Comparison of ENCODE assay signal across 8 cellular contexts in the genomic region with DNA sequence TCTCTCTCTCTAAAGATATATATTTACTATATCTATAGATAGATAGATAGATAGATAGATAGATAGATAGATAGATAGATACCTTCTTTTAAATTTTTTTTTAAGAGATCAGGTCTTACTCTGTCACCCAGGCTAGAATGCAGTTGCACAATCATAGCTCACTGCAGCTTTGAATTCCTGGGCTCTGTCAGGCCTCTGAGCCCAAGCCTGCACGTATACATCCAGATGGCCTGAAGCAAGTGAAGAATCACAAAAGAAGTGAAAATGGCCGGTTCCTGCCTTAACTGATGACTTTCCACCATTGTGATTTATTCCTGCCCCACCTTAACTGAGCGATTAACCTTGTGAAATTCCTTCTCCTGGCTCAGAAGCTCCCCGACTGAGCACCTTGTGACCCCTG.
DNase-seq lines count a peak whose midpoint lies in the region; ATAC-seq, FAIRE-seq and TF ChIP-seq lines count a peak whose summit lies in the region.
"Not testable (repeated sequence)": the region's sequence is repeated elsewhere in the genome, so short reads cannot be mapped to it uniquely, and the experiment has no call there.

No MANE protein-coding gene starts in this region.

- H3K14ac ChIP-seq in trophoblast cell (ENCODE audit: low read length), result not testable (repeated sequence)

- not testable (repeated sequence) for H3K9ac ChIP-seq in HUES6 (ENCODE audit: low read length); endodermal cell (ENCODE audit: extremely low read depth, low read length, poor library complexity, severe bottlenecking); HepG2 (ENCODE audit: insufficient read depth, low read depth, low read length); trophoblast cell (ENCODE audit: low read length)

- H4K91ac ChIP-seq in trophoblast cell (ENCODE audit: low read depth, low read length), result not testable (repeated sequence)

- POLR2A ChIA-PET in WTC11 (lab: Charles Lee), result interaction anchor here (0.5 kb wide), 1 partner anchor 122 kb away, joined by 3 read pairs; no protein-coding TSS in a partner anchor
- POLR2A ChIA-PET in HepG2 (lab: Yijun Ruan, JAX), result not testable (repeated sequence)

- not testable (repeated sequence) for H2BK5ac ChIP-seq in trophoblast cell (ENCODE audit: low read depth, low read length, poor library complexity)

- H4K8ac ChIP-seq in trophoblast cell (ENCODE audit: low read depth, low read length), result not testable (repeated sequence)

- H3K9me2 ChIP-seq in GM23338 (ENCODE audit: insufficient read depth), result not testable (repeated sequence)

- not testable (repeated sequence) for H3K79me1 ChIP-seq in trophoblast cell (ENCODE audit: low read length)

- H3K36me3 Mint-ChIP-seq in GM23338 (ENCODE audit: low read depth) (peaks cover 25% of the 10 kb centered on the region), WTC11 (peaks cover 40% of the 10 kb centered on the region), endodermal cell (ENCODE audit: low read depth) (peaks cover 49% of the 10 kb centered on the region)
- H3K36me3 Mint-ChIP-seq in type B pancreatic cell, result not testable (repeated sequence)

- in situ Hi-C loops in HepG2 (cut with HindIII; ENCODE audit: extremely low pct_ligation_motif_present, low pct_unique_long_range_greater_than_20kb), result not testable (repeated sequence)

- not testable (repeated sequence) for H3F3A ChIP-seq in GM23338 (replicated peaks; ENCODE audit: low read depth)

- not testable (repeated sequence) for H3K4ac ChIP-seq in trophoblast cell (ENCODE audit: low read depth, low read length)

- not testable (repeated sequence) for H4K20me1 ChIP-seq in GM23338 (replicated peaks; ENCODE audit: insufficient read depth); HepG2 (ENCODE audit: insufficient read depth, low read length)

- not testable (repeated sequence) for DNase-seq in GM23338 (ENCODE audit: low spot score); WTC11 (ENCODE audit: low spot score); HepG2 (ENCODE audit: low spot score); type B pancreatic cell (ENCODE audit: extremely low spot score, unreplicated experiment)
- DNase-seq in bronchial epithelial cell (ENCODE audit: low read depth) (peak; percentile 7), endodermal cell (peak; percentile 53), trophoblast cell (peak; percentile 54 to 73)

- not testable (repeated sequence) for H3K79me2 ChIP-seq in GM23338 (replicated peaks; ENCODE audit: insufficient read depth); HepG2 (ENCODE audit: insufficient read depth, low read length); trophoblast cell (ENCODE audit: control insufficient read depth, insufficient read depth, low read length, poor library complexity)

- not testable (repeated sequence) for H2BK12ac ChIP-seq in trophoblast cell (ENCODE audit: low read length)

- H3K27ac Mint-ChIP-seq in GM23338, result peak overlapping the region; percentile 52; the same call in 1 of the 2 replicates
- peak overlapping the region; percentile 96 for H3K27ac Mint-ChIP-seq in WTC11
- H3K27ac Mint-ChIP-seq in endodermal cell, result peak overlapping the region; percentile 89
- not testable (repeated sequence) for H3K27ac Mint-ChIP-seq in type B pancreatic cell

- H3K27ac ChIP-seq in GM23338 (ENCODE audit: low read depth); endodermal cell (ENCODE audit: low read depth, low read length); HepG2 (ENCODE audit: extremely low read length, insufficient read depth, low read length); trophoblast cell (ENCODE audit: low read depth, low read length): not testable (repeated sequence)
- H3K27ac ChIP-seq in HUES6 (ENCODE audit: low read depth, low read length), result peak overlapping the region; percentile 69; the same call in 1 of the 2 replicates

- not testable (repeated sequence) for H3K4me1 ChIP-seq in GM23338 (ENCODE audit: insufficient read depth); endodermal cell (ENCODE audit: control insufficient read depth, insufficient read depth, low read length); HepG2 (ENCODE audit: insufficient read depth, low read length); trophoblast cell (ENCODE audit: control insufficient read depth in 1 of 2, insufficient read depth in 2 of 2, low read length in 2 of 2)
- H3K4me1 ChIP-seq in HUES6 (ENCODE audit: control insufficient read depth, insufficient read depth, low read length), result peaks cover 16% of the 10 kb centered on the region; the same call in 1 of the 2 replicates

- H2AFZ ChIP-seq in GM23338; HepG2 (ENCODE audit: low read length); trophoblast cell (ENCODE audit: insufficient read depth, low read length, poor library complexity): not testable (repeated sequence)

- H3K4me1 Mint-ChIP-seq in GM23338 (peaks cover 21% of the 10 kb centered on the region), WTC11 (peaks cover 62% of the 10 kb centered on the region), endodermal cell (peaks cover 43% of the 10 kb centered on the region)
- not testable (repeated sequence) for H3K4me1 Mint-ChIP-seq in type B pancreatic cell (ENCODE audit: unreplicated experiment)

- not testable (repeated sequence) for H3K23ac ChIP-seq in trophoblast cell (ENCODE audit: low read length)

- not testable (repeated sequence) for H3K18ac ChIP-seq in trophoblast cell (ENCODE audit: low read length)

- not testable (repeated sequence) for H2BK120ac ChIP-seq in trophoblast cell (ENCODE audit: insufficient read depth, low read length, poor library complexity)

- 62 to 65% methylated on average over 3 to 4 of the region's 4 CpGs for WGBS in endodermal cell (ENCODE audit: insufficient coverage in 1 of 2, insufficient read length in 1 of 2), 2 experiments
- 19% methylated on average over 4 of the region's 4 CpGs for WGBS in HepG2 (ENCODE audit: low lambda C conversion rate)
- no CpG with 5 or more reads among the region's 4 CpGs for WGBS in trophoblast cell (ENCODE audit: extremely low coverage, insufficient coverage, insufficient read length)

- not testable (repeated sequence) for H3K36me3 ChIP-seq in GM23338 (ENCODE audit: insufficient read depth); HUES6 (ENCODE audit: control insufficient read depth, insufficient read depth, low read length); bronchial epithelial cell (ENCODE audit: control insufficient read depth, insufficient read depth, low read length); endodermal cell (ENCODE audit: control insufficient read depth, insufficient read depth, low read length); HepG2 (replicated peaks in 1 of 2; ENCODE audit: control insufficient read depth in 1 of 2, insufficient read depth in 2 of 2, low read length in 2 of 2); trophoblast cell (ENCODE audit: control insufficient read depth in 1 of 2, insufficient read depth in 2 of 2, low read length in 2 of 2)

- not testable (repeated sequence) for ATAC-seq in GM23338, WTC11, HepG2

- TF ChIP-seq EP300 in HepG2 (IDR thresholded peaks at IDR 0.05; ENCODE audit: low read depth in 2 of 2, low read length in 2 of 2); HepG2 (CRISPR knock-in tag; IDR thresholded peaks at IDR 0.05; ENCODE audit: borderline replicate concordance): not testable (repeated sequence)

- not testable (repeated sequence) for H3K4me2 ChIP-seq in GM23338; HepG2 (ENCODE audit: low read depth, low read length); trophoblast cell (ENCODE audit: low read length)

- CTCF ChIA-PET in WTC11 (lab: Charles Lee), result interaction anchor here (0.6 kb wide), 1 partner anchor 12 kb away, joined by 4 read pairs; no protein-coding TSS in a partner anchor
- CTCF ChIA-PET in HepG2 (lab: Yijun Ruan, JAX; ENCODE audit: low intra/inter-chr PET ratio, low total read pairs), result not testable (repeated sequence)

- intact Hi-C loops in HepG2 (cut with micrococcal nuclease; ENCODE audit: unreplicated experiment), result not testable (repeated sequence)

- H3K27me3 Mint-ChIP-seq in GM23338 (ENCODE audit: insufficient read depth, low read depth, poor library complexity); WTC11 (ENCODE audit: low read depth); endodermal cell (ENCODE audit: insufficient read depth): not testable (repeated sequence)
- H3K27me3 Mint-ChIP-seq in type B pancreatic cell, result peaks cover 15% of the 10 kb centered on the region

- not testable (repeated sequence) for TF ChIP-seq CTCF in GM23338 (conservative IDR thresholded peaks at IDR 0.05; ENCODE audit: low read depth in 2 of 2); WTC11 (IDR thresholded peaks at IDR 0.05); bronchial epithelial cell (IDR thresholded peaks at IDR 0.05; ENCODE audit: insufficient read depth, low read length, severe bottlenecking); endodermal cell (conservative IDR thresholded peaks at IDR 0.05); HepG2 (CRISPR knock-in tag; IDR thresholded peaks at IDR 0.05); type B pancreatic cell (conservative IDR thresholded peaks at IDR 0.05)

- peaks cover 30% of the 10 kb centered on the region for H3K9me3 Mint-ChIP-seq in GM23338
- H3K9me3 Mint-ChIP-seq in WTC11, result peaks cover 41% of the 10 kb centered on the region
- peaks cover 40% of the 10 kb centered on the region for H3K9me3 Mint-ChIP-seq in endodermal cell
- not testable (repeated sequence) for H3K9me3 Mint-ChIP-seq in type B pancreatic cell

- peaks cover 34% of the 10 kb centered on the region for H3K9me3 ChIP-seq in HUES6 (ENCODE audit: control insufficient read depth, insufficient read depth, low read depth, low read length)
- H3K9me3 ChIP-seq in endodermal cell (ENCODE audit: control insufficient read depth, low read length), result peaks cover 49% of the 10 kb centered on the region
- not testable (repeated sequence) for H3K9me3 ChIP-seq in HepG2 (ENCODE audit: low read length); trophoblast cell (ENCODE audit: insufficient read depth, low read depth, low read length)

- H3K4me3 Mint-ChIP-seq in GM23338, WTC11, endodermal cell: not testable (repeated sequence)
- H3K4me3 Mint-ChIP-seq in type B pancreatic cell, result peak overlapping the region; percentile 27

- not testable (repeated sequence) for FAIRE-seq in bronchial epithelial cell (lab: Jason Lieb, UNC); HepG2 (lab: Jason Lieb, UNC)

- TF ChIP-seq RAD21 in HepG2 (CRISPR knock-in tag; IDR thresholded peaks at IDR 0.05), result not testable (repeated sequence)

- BruUV-seq in HepG2 (replicated peaks; lab: Mats Ljungman, UMichigan), result not testable (repeated sequence)

- H2AK5ac ChIP-seq in trophoblast cell (ENCODE audit: low read length), result not testable (repeated sequence)

- TF ChIP-seq POLR2A in HepG2 (IDR thresholded peaks at IDR 0.05; ENCODE audit: insufficient read depth in 1 of 2, low read depth in 2 of 2, low read length in 2 of 2), result not testable (repeated sequence)

- H4K12ac ChIP-seq in trophoblast cell (ENCODE audit: low read depth, low read length), result not testable (repeated sequence)

- H3K4me3 ChIP-seq in GM23338; HUES6 (ENCODE audit: low read depth, low read length); bronchial epithelial cell (ENCODE audit: low read depth, low read length); endodermal cell (ENCODE audit: low read length); HepG2 (replicated peaks in 1 of 3; ENCODE audit: insufficient read depth in 1 of 3, low read depth in 2 of 3, low read length in 3 of 3); trophoblast cell (ENCODE audit: low read depth, low read length): not testable (repeated sequence)

- H3K27me3 ChIP-seq in GM23338 (ENCODE audit: insufficient read depth); HUES6 (ENCODE audit: control insufficient read depth, insufficient read depth, low read length); bronchial epithelial cell (ENCODE audit: control insufficient read depth, insufficient read depth, low read length); endodermal cell (ENCODE audit: control insufficient read depth, insufficient read depth, low read length, poor library complexity, severe bottlenecking); HepG2 (ENCODE audit: control insufficient read depth in 1 of 2, insufficient read depth in 2 of 2, low read length in 2 of 2); trophoblast cell (ENCODE audit: insufficient read depth, low read length): not testable (repeated sequence)
